ENCODE assay signal across 11 cellular contexts in genomic region chr10:69056129-69056528, GRCh38. TPM values are rescaled to one million over a fixed set of nuclear protein-coding genes. Genes with fewer than 3 reads are reported as not detected.
DNase-seq lines count a peak whose midpoint lies in the region; ATAC-seq, FAIRE-seq and TF ChIP-seq lines count a peak whose summit lies in the region.
"Had no signal": no experiment of that assay in that cellular context is flagged by ENCODE, and none has a peak within 500 bp of the region (broad histone marks: within the 10 kb centered on the region; RNA-seq: fewer than 3 reads in every experiment).

No MANE protein-coding gene starts in this region.

- no peak overlapping the region for H3K23ac ChIP-seq in H9 (ENCODE audit: insufficient read length, low read depth, low read length)

- no peak overlapping the region for H3K4ac ChIP-seq in H9 (ENCODE audit: low read depth, low read length)

- H4K20me1 ChIP-seq in endothelial cell of umbilical vein (replicated peaks; ENCODE audit: control insufficient read depth, extremely low read depth, insufficient read depth, low read length) (no peaks in the 10 kb centered on the region), H9 (ENCODE audit: control insufficient read depth, insufficient read depth, insufficient read length) (no peaks in the 10 kb centered on the region)

- H2BK20ac ChIP-seq in H9 (ENCODE audit: low read depth, low read length, poor library complexity, severe bottlenecking) = no peak overlapping the region

- no peak overlapping the region for H3T11ph ChIP-seq in H9 (ENCODE audit: low read length)

- peak; percentile 70 for DNase-seq in ELR (ENCODE audit: low read depth)
- no peak for DNase-seq in endothelial cell of umbilical vein (ENCODE audit: low read depth, low spot score)
- DNase-seq in pancreas = no peak
- no peak for DNase-seq in mesothelial cell of epicardium (ENCODE audit: low spot score in 2 of 2, unreplicated experiment in 2 of 2)
- DNase-seq in H9 = no peak
- DNase-seq in BE2C = no peak
- DNase-seq: DMS53, PC-9 had no signal

- no peak overlapping the region for H2BK120ac ChIP-seq in H9 (ENCODE audit: low read depth, low read length, poor library complexity, severe bottlenecking)

- no peak overlapping the region for H3K14ac ChIP-seq in H9 (ENCODE audit: insufficient read depth, low read length)

- H3K79me2 ChIP-seq in endothelial cell of umbilical vein (ENCODE audit: control insufficient read depth, insufficient read depth, low read length) (no peaks in the 10 kb centered on the region), H9 (ENCODE audit: insufficient read depth, low read length) (no peaks in the 10 kb centered on the region)

- H3K27ac ChIP-seq in endothelial cell of umbilical vein (ENCODE audit: insufficient read depth, low read depth, low read length) (no peak overlapping the region), pancreas (peak overlapping the region in 2 of 4 donors; percentile 4 to 30), H9 (ENCODE audit: insufficient read length, low read depth, low read length) (no peak overlapping the region)
- H3K27ac ChIP-seq: KMS-11, PC-9 had no signal

- H2BK15ac ChIP-seq in H9 (ENCODE audit: low read depth, low read length) = no peak overlapping the region

- no peak overlapping the region for H3K56ac ChIP-seq in H9 (ENCODE audit: insufficient read length, low read depth, low read length)

- H2BK12ac ChIP-seq in H9 (ENCODE audit: insufficient read length, low read depth, low read length) = no peak overlapping the region

- H3K4me1 Mint-ChIP-seq in mesothelial cell of epicardium (no peaks in the 10 kb centered on the region), H9 (peaks cover 27 to 37% of the 10 kb centered on the region in 2 experiments)

- H3K9ac ChIP-seq in endothelial cell of umbilical vein (replicated peaks; ENCODE audit: extremely low read depth, insufficient read depth, low read length) = no peak overlapping the region
- H3K9ac ChIP-seq in H9 (ENCODE audit: extremely low read depth, insufficient read length, low read length) = no peak overlapping the region
- H3K9ac ChIP-seq: KMS-11 had no signal

- H3K18ac ChIP-seq in H9 (ENCODE audit: insufficient read length, low read depth, low read length) = no peak overlapping the region

- POLR2A ChIA-PET in endothelial cell of umbilical vein (lab: Charles Lee) = no interaction called here

- TF ChIP-seq CTCF in endothelial cell of umbilical vein (IDR thresholded peaks at IDR 0.05; ENCODE audit: extremely low read depth in 1 of 2, insufficient read depth in 1 of 2, low read depth in 1 of 2, low read length in 2 of 2) = no peak
- no peak for TF ChIP-seq CTCF in pancreas (IDR thresholded peaks at IDR 0.05)
- TF ChIP-seq CTCF in mesothelial cell of epicardium (IDR thresholded peaks at IDR 0.05; ENCODE audit: unreplicated experiment) = no peak
- TF ChIP-seq CTCF in H9 (conservative IDR thresholded peaks at IDR 0.05) = no peak
- TF ChIP-seq CTCF in BE2C (IDR thresholded peaks at IDR 0.05; ENCODE audit: low read depth, low read length) = no peak

- H2AK5ac ChIP-seq in H9 (ENCODE audit: insufficient read length, low read length) = no peak overlapping the region

- no peak overlapping the region for H4K91ac ChIP-seq in H9 (ENCODE audit: insufficient read length, low read depth, low read length)

- 51 to 57% methylated on average over 7 of the region's 7 CpGs for WGBS in pancreas, 2 donors
- no CpG with 5 or more reads among the region's 7 CpGs for WGBS in H9 (ENCODE audit: extremely low coverage, insufficient read length, low lambda C conversion rate)

- peaks cover 38% of the 10 kb centered on the region for H3K4me1 ChIP-seq in endothelial cell of umbilical vein (ENCODE audit: control insufficient read depth, extremely low read depth, insufficient read depth, low read length)
- H3K4me1 ChIP-seq in pancreas = peaks cover 0 to 2% (median 0%) of the 10 kb centered on the region in 3 donors
- no peaks in the 10 kb centered on the region for H3K4me1 ChIP-seq in H9 (ENCODE audit: insufficient read depth, low read length)
- H3K4me1 ChIP-seq in BE2C = no peaks in the 10 kb centered on the region

- H3K36me3 Mint-ChIP-seq in mesothelial cell of epicardium (no peaks in the 10 kb centered on the region), H9 (ENCODE audit: insufficient read depth in 1 of 3, low read depth in 3 of 3) (no peaks in the 10 kb centered on the region; a peak in 1 of 7 replicates)

- FAIRE-seq in endothelial cell of umbilical vein (lab: Jason Lieb, UNC) (no peak), pancreas (lab: Jason Lieb, UNC) (no peak)

- no peaks in the 10 kb centered on the region for H3K9me3 Mint-ChIP-seq in mesothelial cell of epicardium
- H3K9me3 Mint-ChIP-seq in H9 = no peaks in the 10 kb centered on the region; a peak in 1 of 5 replicates

- H3K36me3 ChIP-seq in endothelial cell of umbilical vein (ENCODE audit: control insufficient read depth in 2 of 2, extremely low read depth in 1 of 2, insufficient read depth in 2 of 2, low read length in 2 of 2) = no peaks in the 10 kb centered on the region
- no peaks in the 10 kb centered on the region for H3K36me3 ChIP-seq in pancreas
- H3K36me3 ChIP-seq in BE2C = no peaks in the 10 kb centered on the region

- H3K27ac Mint-ChIP-seq in mesothelial cell of epicardium = no peak overlapping the region
- H3K27ac Mint-ChIP-seq in H9 = no peak overlapping the region; a peak in 1 of 7 replicates

- H2BK5ac ChIP-seq in H9 (ENCODE audit: insufficient read length, low read length) = no peak overlapping the region

- no peaks in the 10 kb centered on the region for H3K9me1 ChIP-seq in endothelial cell of umbilical vein (replicated peaks; ENCODE audit: control insufficient read depth, extremely low read depth, insufficient read depth, low read length)

- H3K79me1 ChIP-seq in H9 (ENCODE audit: insufficient read depth, low read depth, low read length, poor library complexity, severe bottlenecking) = no peaks in the 10 kb centered on the region

- no TSS peak for BruUV-seq in endothelial cell of umbilical vein (replicated peaks; lab: Mats Ljungman, UMichigan)

- H3K27me3 Mint-ChIP-seq in mesothelial cell of epicardium (ENCODE audit: low read depth) (peaks cover 11% of the 10 kb centered on the region), H9 (ENCODE audit: low read depth) (peaks cover 3% of the 10 kb centered on the region)

- no peaks in the 10 kb centered on the region for H3K27me3 ChIP-seq in endothelial cell of umbilical vein (ENCODE audit: control insufficient read depth in 2 of 2, insufficient read depth in 2 of 2, low read length in 2 of 2)
- H3K27me3 ChIP-seq in pancreas = no peaks in the 10 kb centered on the region
- no peaks in the 10 kb centered on the region for H3K27me3 ChIP-seq in H9 (ENCODE audit: insufficient read depth, low read length)
- H3K27me3 ChIP-seq in BE2C = no peaks in the 10 kb centered on the region

- CTCF ChIA-PET in endothelial cell of umbilical vein (lab: Charles Lee) = interaction anchor here (0.7 to 1.5 kb wide), 3 partner anchors 15 to 51 kb away, joined by 3 to 5 read pairs (median 4); no protein-coding TSS in a partner anchor

- ATAC-seq in HG02885 (IDR thresholded peaks at IDR 0.05; ENCODE audit: poor library complexity, unreplicated experiment) (peak; percentile 49), pancreas (peak in 3 of 4 donors; percentile 25 to 58 (median 57)), GM19467 (IDR thresholded peaks at IDR 0.05; ENCODE audit: unreplicated experiment) (no peak)

- H3K9me3 ChIP-seq in endothelial cell of umbilical vein (replicated peaks; ENCODE audit: control insufficient read depth, insufficient read depth, low read length) (no peaks in the 10 kb centered on the region), pancreas (no peaks in the 10 kb centered on the region), H9 (ENCODE audit: control insufficient read depth, low read depth, low read length) (no peaks in the 10 kb centered on the region), BE2C (no peaks in the 10 kb centered on the region)

- H4K5ac ChIP-seq in H9 (ENCODE audit: insufficient read length, low read depth, low read length) = no peak overlapping the region

- intact Hi-C loops in endothelial cell of umbilical vein (cut with micrococcal nuclease) = no loop called here
- intact Hi-C loops in pancreas (cut with DNase I) = no loop called here

- H3K4me2 ChIP-seq in endothelial cell of umbilical vein (ENCODE audit: insufficient read depth, low read length) (no peak overlapping the region), H9 (ENCODE audit: insufficient read depth, insufficient read length, low read length) (no peak overlapping the region)
- H3K4me2 ChIP-seq: KMS-11, PC-9 had no signal

- no peak overlapping the region for H3K4me3 ChIP-seq in endothelial cell of umbilical vein (replicated peaks in 1 of 3; ENCODE audit: insufficient read depth in 1 of 3, low read depth in 1 of 3, low read length in 3 of 3)
- no peak overlapping the region for H3K4me3 ChIP-seq in pancreas
- no peak overlapping the region for H3K4me3 ChIP-seq in BE2C (ENCODE audit: low read depth, low read length)
- H3K4me3 ChIP-seq: PC-9 had no signal

- no peak overlapping the region for H3K4me3 Mint-ChIP-seq in mesothelial cell of epicardium
- H3K4me3 Mint-ChIP-seq in H9 = no peak overlapping the region; a peak in 1 of 5 replicates

- no peaks in the 10 kb centered on the region for H3K23me2 ChIP-seq in H9 (ENCODE audit: insufficient read length, low read depth, low read length, poor library complexity, severe bottlenecking)

- no peak for TF ChIP-seq POLR2A in endothelial cell of umbilical vein (IDR thresholded peaks at IDR 0.05; ENCODE audit: low read depth, low read length)

- dilution Hi-C loops in endothelial cell of umbilical vein (cut with MboI; ENCODE audit: extremely low pct_ligation_motif_present, low sequenced_read_pairs) = no loop called here

- H2AFZ ChIP-seq in endothelial cell of umbilical vein (ENCODE audit: low read depth, low read length) (peak overlapping the region; percentile 96), H9 (ENCODE audit: low read length) (no peak overlapping the region)
- H2AFZ ChIP-seq: PC-9 had no signal

- no peak overlapping the region for H4K8ac ChIP-seq in H9 (replicated peaks; ENCODE audit: insufficient read length, low read depth, low read length)

TF ChIP-seq in endothelial cell of umbilical vein, 7 proteins besides CTCF, POLR2A, EP300 and RAD21 (continues in another document):
- TF ChIP-seq MYC (IDR thresholded peaks at IDR 0.05; ENCODE audit: low read depth, low read length) = no peak

RNA-seq across cellular contexts. Expression of gene SRGN, which starts 31.8 kb away (rescaled TPM):
- total RNA-seq in endothelial cell of umbilical vein (433 and 450 TPM in 2 replicates), pancreas (10 to 100 TPM in 3 of 6 donors, 1 to 10 TPM in 3; 4.1 to 40.0 (median 14.1) TPM), mesothelial cell of epicardium (not detected in 3 replicates), H9 (2021) (not detected in 2 replicates)
- polyA plus RNA-seq in endothelial cell of umbilical vein (331 and 384 TPM in 2 replicates), pancreas (10 to 100 TPM in 1 of 2 donors, 1 to 10 TPM in 1; 5.9 to 13.2 TPM)
- 508 and 539 TPM in 2 replicates for polyA plus RNA-seq in endothelial cell of umbilical vein (2011; cell fraction: cytosol; rRNA removed)
- polyA plus RNA-seq in endothelial cell of umbilical vein (2011; cell fraction: nucleus; rRNA removed) = 158 and 239 TPM in 2 replicates
- polyA plus RNA-seq in endothelial cell of umbilical vein (2012) = 819 and 1,078 TPM in 2 replicates
- 297 and 324 TPM in 2 replicates for polyA minus RNA-seq in endothelial cell of umbilical vein
- polyA minus RNA-seq in endothelial cell of umbilical vein (2011; cell fraction: cytosol; rRNA and poly(A)+ RNA removed) = 1.3 TPM
- 49.0 and 69.0 TPM in 2 replicates for polyA minus RNA-seq in endothelial cell of umbilical vein (2011; cell fraction: nucleus; rRNA and poly(A)+ RNA removed)
- not detected for polyA plus RNA-seq in BE2C (2012; ENCODE audit: insufficient read depth, insufficient read length, low read depth)

Comparison
In these comparisons a context has a peak if more than half of its experiments do, and no peak if none do; other contexts are left out.
1. RNA of gene SRGN, which starts 31.8 kb away (total RNA-seq): 433 to 450 TPM in endothelial cell of umbilical vein; 4.1 to 40.0 TPM in pancreas, not detected in H9 and not detected in mesothelial cell of epicardium; every median in the first group is over 10 times any median in the second.